16 cellular contexts compared by ENCODE assay signal in genomic region chr2:214591359-214591758, GRCh38.
DNase-seq lines count a peak whose midpoint lies in the region; ATAC-seq and TF ChIP-seq lines count a peak whose summit lies in the region.
"Had no signal": no experiment of that assay in that cellular context is flagged by ENCODE, and none has a peak within 500 bp of the region (broad histone marks: within the 10 kb centered on the region; RNA-seq: fewer than 3 reads in every experiment).

No MANE protein-coding gene starts in this region.

- H3K4me2 ChIP-seq in Loucy (ENCODE audit: low read depth, low read length, poor library complexity, severe bottlenecking): no peak overlapping the region

- H3K9me3 ChIP-seq in Loucy (ENCODE audit: insufficient read depth, low read depth, low read length): no peaks in the 10 kb centered on the region
- H3K9me3 ChIP-seq: body of pancreas, mucosa of descending colon, prostate gland, upper lobe of left lung had no signal

- H3K9me3 Mint-ChIP-seq in osteocyte (ENCODE audit: unreplicated experiment): no peaks in the 10 kb centered on the region
- H3K9me3 Mint-ChIP-seq: T-helper 2 cell treated with Interferon-gamma antibody and Interleukin-4, amounts not matched to agents 5 μg/mL and 100 μg/mL, for 36 hours had no signal

- TF ChIP-seq CTCF in Loucy (conservative IDR thresholded peaks at IDR 0.05; ENCODE audit: low read length) (peak; percentile 36; the same call in 1 of the 2 replicates), astrocyte of the spinal cord (IDR thresholded peaks at IDR 0.05; ENCODE audit: low read depth, low read length) (peak; percentile 31), osteocyte (IDR thresholded peaks at IDR 0.05) (peak; percentile 53)

- no peak overlapping the region for H2AFZ ChIP-seq in Loucy (ENCODE audit: low read length)

- H3K4me1 Mint-ChIP-seq in osteocyte (ENCODE audit: unreplicated experiment): peaks cover 19% of the 10 kb centered on the region

- H3K9me2 ChIP-seq in Loucy (replicated peaks; ENCODE audit: low read depth, low read length): no peaks in the 10 kb centered on the region

- H3F3A ChIP-seq in Loucy (ENCODE audit: low read depth): no peaks in the 10 kb centered on the region

- no peaks in the 10 kb centered on the region for H4K20me1 ChIP-seq in Loucy (ENCODE audit: insufficient read depth, low read length, poor library complexity, severe bottlenecking)

- H3K4me3 Mint-ChIP-seq in osteocyte (ENCODE audit: unreplicated experiment): no peak overlapping the region
- H3K4me3 Mint-ChIP-seq: T-helper 2 cell treated with Interferon-gamma antibody and Interleukin-4, amounts not matched to agents 5 μg/mL and 100 μg/mL, for 36 hours had no signal

- in situ Hi-C loops in astrocyte of the spinal cord (cut with HindIII; ENCODE audit: low sequenced_read_pairs): no loop called here

- no peaks in the 10 kb centered on the region for H3K4me1 ChIP-seq in Loucy (ENCODE audit: insufficient read depth, low read length, poor library complexity, severe bottlenecking)
- H3K4me1 ChIP-seq: body of pancreas, prostate gland, upper lobe of left lung had no signal

- no peaks in the 10 kb centered on the region for H3K27me3 Mint-ChIP-seq in osteocyte (ENCODE audit: unreplicated experiment)

- peak; percentile 9 for DNase-seq in NCI-H1436 (lab: John Stamatoyannopoulos, UW)
- DNase-seq in NCI-H1436 treated with DMSO at 0.1 percent for 48 hours (lab: John Stamatoyannopoulos, UW): no peak
- peak; percentile 35 for DNase-seq in astrocyte of the spinal cord (ENCODE audit: low read depth, low spot score)
- no peak for DNase-seq in osteocyte (ENCODE audit: extremely low spot score, unreplicated experiment)
- DNase-seq in SKM-1 (lab: John Stamatoyannopoulos, UW; ENCODE audit: unreplicated experiment): no peak
- DNase-seq in NCI-H748 (lab: John Stamatoyannopoulos, UW; ENCODE audit: unreplicated experiment): no peak
- DNase-seq: activated CD4-positive, alpha-beta T cell treated with anti-CD3 and anti-CD28 coated beads, Interleukin-2, amount 50 U/mL, for 1 hour; body of pancreas; effector memory CD4-positive, alpha-beta T cell; islet precursor cell; mucosa of descending colon; upper lobe of left lung had no signal

- no peaks in the 10 kb centered on the region for H3K27me3 ChIP-seq in Loucy (ENCODE audit: insufficient read depth, low read length, poor library complexity, severe bottlenecking)
- H3K27me3 ChIP-seq: body of pancreas, upper lobe of left lung had no signal

- H3K9ac ChIP-seq in Loucy (ENCODE audit: low read depth, low read length, poor library complexity, severe bottlenecking): no peak overlapping the region

- no peak overlapping the region for H3K27ac Mint-ChIP-seq in osteocyte (ENCODE audit: unreplicated experiment)
- H3K27ac Mint-ChIP-seq: T-helper 2 cell treated with Interferon-gamma antibody and Interleukin-4, amounts not matched to agents 5 μg/mL and 100 μg/mL, for 36 hours had no signal

- ATAC-seq in GM21447 (IDR thresholded peaks at IDR 0.05; ENCODE audit: unreplicated experiment): no peak
- ATAC-seq: body of pancreas, mucosa of descending colon had no signal

- H3K36me3 ChIP-seq in Loucy (ENCODE audit: insufficient read depth, low read length): no peaks in the 10 kb centered on the region
- H3K36me3 ChIP-seq: prostate gland, upper lobe of left lung had no signal

- H3K36me3 Mint-ChIP-seq in osteocyte (ENCODE audit: unreplicated experiment): no peaks in the 10 kb centered on the region

- H3K79me2 ChIP-seq in Loucy (ENCODE audit: insufficient read depth, low read length): no peaks in the 10 kb centered on the region

- H3K4me3 ChIP-seq in Loucy (ENCODE audit: low read length, poor library complexity, severe bottlenecking) (no peak overlapping the region), astrocyte of the spinal cord (ENCODE audit: low read depth, low read length) (no peak overlapping the region)
- H3K4me3 ChIP-seq: body of pancreas, mucosa of descending colon, prostate gland, upper lobe of left lung had no signal

Comparison
In these comparisons a context has a peak if more than half of its experiments do, and no peak if none do; other contexts are left out.
1. DNase-seq: peak in NCI-H1436 (single experiment) and astrocyte of the spinal cord (single experiment); none in NCI-H1436 treated with DMSO at 0.1 percent for 48 hours (single experiment), osteocyte (single experiment), SKM-1 (single experiment) and NCI-H748 (single experiment).
2. Peak in every context shown above with its lines, with median percentiles within 50 percentile points of each other: CTCF ChIP-seq.